14 cellular contexts compared by ENCODE assay signal in genomic region chr6:31529329-31530150, GRCh38. TPM values are rescaled to one million over a fixed set of nuclear protein-coding genes. Genes with fewer than 3 reads are reported as not detected.
DNase-seq lines count a peak whose midpoint lies in the region; ATAC-seq and TF ChIP-seq lines count a peak whose summit lies in the region.
"Had no signal": no experiment of that assay in that cellular context is flagged by ENCODE, and none has a peak within 500 bp of the region (broad histone marks: within the 10 kb centered on the region; RNA-seq: fewer than 3 reads in every experiment).

No MANE protein-coding gene starts in this region.

- no peaks in the 10 kb centered on the region for H3K27me3 Mint-ChIP-seq in activated CD8-positive, alpha-beta T cell treated with anti-CD3 and anti-CD28 coated beads for 36 hours
- H3K27me3 Mint-ChIP-seq in activated CD8-positive, alpha-beta T cell treated with anti-CD3 and anti-CD28 coated beads, Interleukin-2, amount 10 ng/mL, durations not matched to agents 7 days and 5 days (ENCODE audit: low read depth), result no peaks in the 10 kb centered on the region
- no peaks in the 10 kb centered on the region for H3K27me3 Mint-ChIP-seq in central memory CD8-positive, alpha-beta T cell

- H3K4me3 Mint-ChIP-seq in activated CD8-positive, alpha-beta T cell treated with anti-CD3 and anti-CD28 coated beads for 36 hours, result no peak overlapping the region
- H3K4me3 Mint-ChIP-seq in activated CD8-positive, alpha-beta T cell treated with anti-CD3 and anti-CD28 coated beads, Interleukin-2, amount 10 ng/mL, durations not matched to agents 7 days and 5 days, result no peak overlapping the region
- no peak overlapping the region for H3K4me3 Mint-ChIP-seq in central memory CD8-positive, alpha-beta T cell

- H3K14ac ChIP-seq in neuronal stem cell (ENCODE audit: low read length), result no peak overlapping the region

- no peak overlapping the region for H3K18ac ChIP-seq in neuronal stem cell (ENCODE audit: low read length)

- no peak overlapping the region for H2BK5ac ChIP-seq in neuronal stem cell (ENCODE audit: low read length)

- H3K9ac ChIP-seq in neuronal stem cell (ENCODE audit: low read depth, low read length, poor library complexity), result no peak overlapping the region

- H2BK15ac ChIP-seq in neuronal stem cell (ENCODE audit: low read length), result no peak overlapping the region

- no peak overlapping the region for H2BK120ac ChIP-seq in neuronal stem cell (ENCODE audit: low read depth, low read length)

- H3K27ac Mint-ChIP-seq in activated CD8-positive, alpha-beta T cell treated with anti-CD3 and anti-CD28 coated beads for 36 hours, result peak overlapping the region; percentile 15
- H3K27ac Mint-ChIP-seq in activated CD8-positive, alpha-beta T cell treated with anti-CD3 and anti-CD28 coated beads, Interleukin-2, amount 10 ng/mL, durations not matched to agents 7 days and 5 days, result no peak overlapping the region
- H3K27ac Mint-ChIP-seq in central memory CD8-positive, alpha-beta T cell (ENCODE audit: low read depth), result peak overlapping the region; percentile 65

- H3K79me1 ChIP-seq in neuronal stem cell (ENCODE audit: low read depth, low read length), result peaks cover under 1% of the 10 kb centered on the region

- no CpG with 5 or more reads among the region's 12 CpGs for WGBS in neuronal stem cell (ENCODE audit: extremely low coverage in 2 of 2, insufficient read length in 2 of 2, insufficient replicate concordance in 1 of 2), 2 donors
- WGBS in sigmoid colon, 2 donors, result 56 to 60% methylated on average over 12 of the region's 12 CpGs

- peak overlapping the region; percentile 42 for H2AK5ac ChIP-seq in neuronal stem cell (ENCODE audit: low read depth, low read length)

- H3K36me3 ChIP-seq in neuronal stem cell (replicated peaks in 1 of 2; ENCODE audit: control insufficient read depth in 2 of 2, insufficient read depth in 2 of 2, low read length in 2 of 2) (peaks cover 39 to 53% of the 10 kb centered on the region in 2 donors), sigmoid colon (peaks cover 25 to 52% (median 45%) of the 10 kb centered on the region in 4 donors)

- H3K4me1 ChIP-seq in neuronal stem cell (ENCODE audit: control insufficient read depth in 2 of 2, insufficient read depth in 1 of 2, low read depth in 1 of 2, low read length in 2 of 2), result peaks cover 0 to 2% of the 10 kb centered on the region in 2 donors
- H3K4me1 ChIP-seq in sigmoid colon, result no peaks in the 10 kb centered on the region

- ATAC-seq in activated CD8-positive, alpha-beta T cell treated with anti-CD3 and anti-CD28 coated beads for 36 hours, result peak; percentile 19
- no peak for ATAC-seq in activated CD8-positive, alpha-beta T cell treated with anti-CD3 and anti-CD28 coated beads, Interleukin-2, amount 10 ng/mL, durations not matched to agents 7 days and 5 days
- no peak for ATAC-seq in central memory CD8-positive, alpha-beta T cell (replicated peaks; ENCODE audit: extremely low read depth, poor library complexity, severe bottlenecking)
- no peak for ATAC-seq in HG02870 (IDR thresholded peaks at IDR 0.05; ENCODE audit: unreplicated experiment)

- no peak overlapping the region for H3K4ac ChIP-seq in neuronal stem cell (ENCODE audit: low read length)

- no peak overlapping the region for H2BK12ac ChIP-seq in neuronal stem cell (ENCODE audit: low read length)

- H3K23ac ChIP-seq in neuronal stem cell (ENCODE audit: low read depth, low read length, poor library complexity), result no peak overlapping the region

- no peak for TF ChIP-seq CTCF in activated CD8-positive, alpha-beta T cell treated with anti-CD3 and anti-CD28 coated beads for 36 hours (IDR thresholded peaks at IDR 0.05)
- TF ChIP-seq CTCF in sigmoid colon (IDR thresholded peaks at IDR 0.05), result no peak

- no peak for DNase-seq in activated CD8-positive, alpha-beta T cell treated with anti-CD3 and anti-CD28 coated beads for 36 hours
- DNase-seq in activated CD8-positive, alpha-beta T cell treated with anti-CD3 and anti-CD28 coated beads, Interleukin-2, amount 10 ng/mL, durations not matched to agents 7 days and 5 days, result no peak
- peak; percentile 55 for DNase-seq in M059J (ENCODE audit: low read depth)
- DNase-seq in central memory CD8-positive, alpha-beta T cell (ENCODE audit: low spot score in 2 of 2), result no peak
- no peak for DNase-seq in neuronal stem cell (ENCODE audit: low spot score)
- DNase-seq in cerebellum (ENCODE audit: low spot score), result no peak
- no peak for DNase-seq in sigmoid colon
- DNase-seq: brain microvascular endothelial cell, NCI-H146, small intestine had no signal

- H3K4me3 ChIP-seq in neuronal stem cell (ENCODE audit: low read length in 2 of 2) (no peak overlapping the region), sigmoid colon (no peak overlapping the region)

- no peak overlapping the region for H4K91ac ChIP-seq in neuronal stem cell (ENCODE audit: low read depth, low read length, poor library complexity)

- POLR2A ChIA-PET in activated CD8-positive, alpha-beta T cell treated with anti-CD3 and anti-CD28 coated beads for 36 hours (lab: Charles Lee), result interaction anchor here (0.6 to 2.6 kb wide), 6 partner anchors 9 to 299 kb away, joined by 3 to 21 read pairs (median 6); partner anchors contain the start of genes DDX39B and MICB
- POLR2A ChIA-PET in activated CD8-positive, alpha-beta T cell treated with anti-CD3 and anti-CD28 coated beads, Interleukin-2, amount 10 ng/mL, durations not matched to agents 7 days and 5 days (lab: Charles Lee), result interaction anchor here (1.0 to 1.8 kb wide), 3 partner anchors 12 to 35 kb away, joined by 5 to 7 read pairs (median 6); partner anchors contain the start of gene DDX39B

- H4K8ac ChIP-seq in neuronal stem cell (ENCODE audit: low read depth, low read length), result no peak overlapping the region

- H3K4me1 Mint-ChIP-seq in activated CD8-positive, alpha-beta T cell treated with anti-CD3 and anti-CD28 coated beads for 36 hours (ENCODE audit: low read depth), result peaks cover 12% of the 10 kb centered on the region
- H3K4me1 Mint-ChIP-seq in activated CD8-positive, alpha-beta T cell treated with anti-CD3 and anti-CD28 coated beads, Interleukin-2, amount 10 ng/mL, durations not matched to agents 7 days and 5 days (ENCODE audit: low read depth), result peaks cover 18% of the 10 kb centered on the region
- peaks cover 31% of the 10 kb centered on the region for H3K4me1 Mint-ChIP-seq in central memory CD8-positive, alpha-beta T cell

- intact Hi-C loops in activated CD8-positive, alpha-beta T cell treated with anti-CD3 and anti-CD28 coated beads for 36 hours (cut with micrococcal nuclease), result no loop called here
- intact Hi-C loops in sigmoid colon (cut with DNase I), result no loop called here

- H3K27ac ChIP-seq in neuronal stem cell (replicated peaks; ENCODE audit: low read length), result no peak overlapping the region
- H3K27ac ChIP-seq in sigmoid colon, result no peak overlapping the region
- H3K27ac ChIP-seq: brain microvascular endothelial cell had no signal

- H3K27me3 ChIP-seq in neuronal stem cell (ENCODE audit: control insufficient read depth in 3 of 3, insufficient read depth in 3 of 3, low read depth in 1 of 3, low read length in 3 of 3) (no peaks in the 10 kb centered on the region), sigmoid colon (no peaks in the 10 kb centered on the region)
- H3K27me3 ChIP-seq: brain microvascular endothelial cell had no signal

- peaks cover 0 to 2% of the 10 kb centered on the region in 2 donors for H3K9me3 ChIP-seq in neuronal stem cell (replicated peaks in 1 of 2; ENCODE audit: control insufficient read depth in 2 of 2, insufficient read depth in 1 of 2, low read depth in 1 of 2, low read length in 2 of 2)
- H3K9me3 ChIP-seq in sigmoid colon, result no peaks in the 10 kb centered on the region

- no peak overlapping the region for H3K4me2 ChIP-seq in neuronal stem cell (ENCODE audit: insufficient read depth, low read length, poor library complexity, severe bottlenecking)

- TF ChIP-seq EP300 in sigmoid colon (IDR thresholded peaks at IDR 0.05), result no peak

- no peak overlapping the region for H2AFZ ChIP-seq in neuronal stem cell (ENCODE audit: low read length)

- peaks cover 43% of the 10 kb centered on the region for H3K36me3 Mint-ChIP-seq in activated CD8-positive, alpha-beta T cell treated with anti-CD3 and anti-CD28 coated beads for 36 hours (ENCODE audit: low read depth)
- H3K36me3 Mint-ChIP-seq in activated CD8-positive, alpha-beta T cell treated with anti-CD3 and anti-CD28 coated beads, Interleukin-2, amount 10 ng/mL, durations not matched to agents 7 days and 5 days (ENCODE audit: low read depth), result peaks cover 47% of the 10 kb centered on the region
- H3K36me3 Mint-ChIP-seq in central memory CD8-positive, alpha-beta T cell (ENCODE audit: insufficient read depth), result peaks cover 46% of the 10 kb centered on the region

- CTCF ChIA-PET in activated CD8-positive, alpha-beta T cell treated with anti-CD3 and anti-CD28 coated beads for 36 hours (lab: Charles Lee), result interaction anchor here (0.6 to 1.0 kb wide), 2 partner anchors 36 to 87 kb away, joined by 3 read pairs; no protein-coding TSS in a partner anchor
- CTCF ChIA-PET in activated CD8-positive, alpha-beta T cell treated with anti-CD3 and anti-CD28 coated beads, Interleukin-2, amount 10 ng/mL, durations not matched to agents 7 days and 5 days (lab: Charles Lee), result interaction anchor here (2.5 kb wide), 1 partner anchor 33 kb away, joined by 6 read pairs; no protein-coding TSS in a partner anchor

- TF ChIP-seq POLR2A in sigmoid colon (IDR thresholded peaks at IDR 0.05), result no peak

- H3K9me3 Mint-ChIP-seq in activated CD8-positive, alpha-beta T cell treated with anti-CD3 and anti-CD28 coated beads for 36 hours, result no peaks in the 10 kb centered on the region
- no peaks in the 10 kb centered on the region for H3K9me3 Mint-ChIP-seq in activated CD8-positive, alpha-beta T cell treated with anti-CD3 and anti-CD28 coated beads, Interleukin-2, amount 10 ng/mL, durations not matched to agents 7 days and 5 days (ENCODE audit: insufficient read depth)
- no peaks in the 10 kb centered on the region for H3K9me3 Mint-ChIP-seq in central memory CD8-positive, alpha-beta T cell

RNA-seq across cellular contexts. Expression of gene MCCD1, which starts 0.8 kb away (rescaled TPM):
- total RNA-seq in activated CD8-positive, alpha-beta T cell treated with anti-CD3 and anti-CD28 coated beads for 36 hours, result not detected
- total RNA-seq in activated CD8-positive, alpha-beta T cell treated with anti-CD3 and anti-CD28 coated beads, Interleukin-2, amount 10 ng/mL, durations not matched to agents 7 days and 5 days, result not detected
- total RNA-seq in M059J (2014; rRNA removed; shearing (Covaris generic)), result not detected in 2 replicates
- polyA plus RNA-seq in neuronal stem cell (2013, experiment 1 of 2), result not detected
- not detected for polyA plus RNA-seq in neuronal stem cell (2013, experiment 2 of 2)
- total RNA-seq in cerebellum, result not detected
- total RNA-seq in sigmoid colon, result not detected
- polyA plus RNA-seq in sigmoid colon, result not detected
- total RNA-seq: T-helper 2 cell treated with Interferon-gamma antibody and Interleukin-4, amounts not matched to agents 100 ng/mL and 5 ng/mL, for 36 hours; ureter had no signal
- polyA plus RNA-seq: esophagus, small intestine had no signal

RNA-seq across cellular contexts. Expression of gene DDX39B, which starts 12.3 kb away (rescaled TPM):
- 100 to 1,000 TPM; 568 to 572 TPM for total RNA-seq in activated CD8-positive, alpha-beta T cell treated with anti-CD3 and anti-CD28 coated beads for 36 hours
- 100 to 1,000 TPM; 477 to 488 TPM for total RNA-seq in activated CD8-positive, alpha-beta T cell treated with anti-CD3 and anti-CD28 coated beads, Interleukin-2, amount 10 ng/mL, durations not matched to agents 7 days and 5 days
- 351 and 506 TPM in 2 replicates for total RNA-seq in M059J (2014; rRNA removed; shearing (Covaris generic))
- polyA plus RNA-seq in neuronal stem cell (2013, experiment 1 of 2), result 297 TPM
- polyA plus RNA-seq in neuronal stem cell (2013, experiment 2 of 2), result 291 TPM
- total RNA-seq in cerebellum (245 TPM), sigmoid colon (100 to 1,000 TPM; 211 to 301 (median 239) TPM)
- 100 to 1,000 TPM; 130 to 293 (median 153) TPM for polyA plus RNA-seq in sigmoid colon

RNA-seq across cellular contexts. Expression of gene ATP6V1G2, which starts 16.9 kb away (rescaled TPM):
- total RNA-seq in activated CD8-positive, alpha-beta T cell treated with anti-CD3 and anti-CD28 coated beads for 36 hours, result 1 to 10 TPM in 1 of 2 experiments, under 1 TPM in 1; 0.86 to 1.1 TPM
- total RNA-seq in activated CD8-positive, alpha-beta T cell treated with anti-CD3 and anti-CD28 coated beads, Interleukin-2, amount 10 ng/mL, durations not matched to agents 7 days and 5 days, result 1 to 10 TPM; 2.5 TPM
- total RNA-seq in M059J (2014; rRNA removed; shearing (Covaris generic)), result 0.20 TPM in 1 of 2 replicates, not detected in the other
- 6.0 TPM for polyA plus RNA-seq in neuronal stem cell (2013, experiment 1 of 2)
- polyA plus RNA-seq in neuronal stem cell (2013, experiment 2 of 2), result 5.1 TPM
- total RNA-seq in cerebellum (48.2 TPM), sigmoid colon (1 to 10 TPM; 2.8 to 9.1 (median 5.0) TPM)
- polyA plus RNA-seq in sigmoid colon, result 1 to 10 TPM in 1 of 3 donors, not detected in 2; 3.0 TPM

RNA-seq across cellular contexts. Expression of gene NFKBIL1, which starts 17.9 kb away (rescaled TPM):
- total RNA-seq in activated CD8-positive, alpha-beta T cell treated with anti-CD3 and anti-CD28 coated beads for 36 hours, result 10 to 100 TPM; 11.3 to 13.0 TPM
- 10 to 100 TPM; 13.5 to 14.2 TPM for total RNA-seq in activated CD8-positive, alpha-beta T cell treated with anti-CD3 and anti-CD28 coated beads, Interleukin-2, amount 10 ng/mL, durations not matched to agents 7 days and 5 days
- total RNA-seq in M059J (2014; rRNA removed; shearing (Covaris generic)), result 12.8 and 25.7 TPM in 2 replicates
- polyA plus RNA-seq in neuronal stem cell (2013, experiment 1 of 2), result 22.2 TPM
- polyA plus RNA-seq in neuronal stem cell (2013, experiment 2 of 2), result 22.0 TPM
- total RNA-seq in cerebellum, result 15.3 TPM
- 10 to 100 TPM; 32.5 to 55.1 (median 36.3) TPM for total RNA-seq in sigmoid colon
- polyA plus RNA-seq in sigmoid colon, result 10 to 100 TPM; 18.0 to 31.3 (median 25.2) TPM

RNA-seq across cellular contexts. Expression of gene MICB, which starts 31.6 kb away (rescaled TPM):
- total RNA-seq in activated CD8-positive, alpha-beta T cell treated with anti-CD3 and anti-CD28 coated beads for 36 hours, result 10 to 100 TPM; 17.0 to 17.7 TPM
- total RNA-seq in activated CD8-positive, alpha-beta T cell treated with anti-CD3 and anti-CD28 coated beads, Interleukin-2, amount 10 ng/mL, durations not matched to agents 7 days and 5 days, result 10 to 100 TPM; 49.0 TPM
- total RNA-seq in M059J (2014; rRNA removed; shearing (Covaris generic)), result 47.6 and 59.9 TPM in 2 replicates
- 9.5 TPM for polyA plus RNA-seq in neuronal stem cell (2013, experiment 1 of 2)
- 9.4 TPM for polyA plus RNA-seq in neuronal stem cell (2013, experiment 2 of 2)
- 0.36 TPM for total RNA-seq in cerebellum
- total RNA-seq in sigmoid colon, result 1 to 10 TPM in 3 of 4 donors, under 1 TPM in 1; 0.71 to 3.3 (median 1.5) TPM
- 1 to 10 TPM in 2 of 3 donors, under 1 TPM in 1; 0.92 to 7.7 (median 1.2) TPM for polyA plus RNA-seq in sigmoid colon
